ENCODE assay signal across 8 cellular contexts in the genomic region with DNA sequence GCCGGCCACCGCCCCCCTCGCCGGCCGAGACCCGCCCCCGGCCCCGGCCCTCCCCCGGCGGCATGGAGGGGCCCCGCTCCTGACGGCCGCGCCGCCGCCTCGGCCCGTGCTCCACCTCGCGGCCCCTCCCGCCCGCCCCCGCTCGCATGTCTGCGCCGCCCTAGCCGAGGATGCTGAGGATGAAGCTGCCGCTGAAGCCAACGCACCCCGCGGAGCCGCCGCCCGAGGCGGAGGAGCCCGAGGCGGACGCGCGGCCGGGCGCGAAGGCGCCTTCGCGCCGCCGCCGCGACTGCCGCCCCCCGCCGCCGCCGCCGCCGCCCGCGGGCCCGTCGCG. TPM values are rescaled to one million over a fixed set of nuclear protein-coding genes. Genes with fewer than 3 reads are reported as not detected.
DNase-seq lines count a peak whose midpoint lies in the region; ATAC-seq, FAIRE-seq and TF ChIP-seq lines count a peak whose summit lies in the region.

No MANE protein-coding gene starts in this region.

- H3K4me1 ChIP-seq in liver (ENCODE audit: control insufficient read depth in 4 of 4, insufficient read depth in 4 of 4, low read length in 3 of 4) = peaks cover 2 to 44% (median 18%) of the 10 kb centered on the region in 4 donors
- H3K4me1 ChIP-seq in tibial artery = peaks cover 0 to 27% (median 10%) of the 10 kb centered on the region in 4 donors

- FAIRE-seq in RCC 7860 (lab: Jason Lieb, UNC) = no peak

- TF ChIP-seq RAD21 in liver (IDR thresholded peaks at IDR 0.05) = no peak

- H3K4me3 ChIP-seq in liver (ENCODE audit: low read depth in 1 of 3, low read length in 3 of 3) = peak overlapping the region in 1 of 3 donors; percentile 95
- H3K4me3 ChIP-seq in tibial artery = peak overlapping the region; percentile 98

- ATAC-seq in HG03378 (IDR thresholded peaks at IDR 0.05; ENCODE audit: unreplicated experiment) (no peak), HG03095 (IDR thresholded peaks at IDR 0.05; ENCODE audit: unreplicated experiment) (no peak)

- H3K27me3 ChIP-seq in liver (ENCODE audit: control insufficient read depth in 4 of 4, insufficient read depth in 4 of 4, low read length in 3 of 4) (no peaks in the 10 kb centered on the region), tibial artery (no peaks in the 10 kb centered on the region)

- no peaks in the 10 kb centered on the region for H3K36me3 ChIP-seq in liver (ENCODE audit: control insufficient read depth in 4 of 4, insufficient read depth in 3 of 4, low read depth in 1 of 4, low read length in 3 of 4)
- H3K36me3 ChIP-seq in tibial artery = no peaks in the 10 kb centered on the region

- intact Hi-C loops in tibial artery (cut with DNase I; ENCODE audit: low total_unique reads) = loop anchor here (2.0 to 10.0 kb wide), 4 partner anchors 86 to 902 kb away; partner anchors contain the start of genes PIGN, RELCH and VPS4B

- DNase-seq in NCI-H2029 (lab: John Stamatoyannopoulos, UW) = peak; percentile 38
- DNase-seq in NCI-H2029 treated with DMSO at 0.1 percent for 48 hours (lab: John Stamatoyannopoulos, UW) = no peak
- DNase-seq in tibial artery = no peak
- no peak for DNase-seq in RCC 7860 (ENCODE audit: low spot score)

- WGBS in adipose tissue, 3 donors = 0 to 1% (median 0%) methylated on average over 39 to 54 of the region's 62 CpGs
- WGBS in liver = under 1% methylated on average over 62 of the region's 62 CpGs

- TF ChIP-seq CTCF in liver (IDR thresholded peaks at IDR 0.05; ENCODE audit: low read depth, low read length, missing input control) (no peak), tibial artery (IDR thresholded peaks at IDR 0.05) (no peak)

- peak overlapping the region; percentile 97 for H3K27ac ChIP-seq in adipose tissue (ENCODE audit: low read depth, low read length)
- peak overlapping the region; percentile 97 to 99 for H3K27ac ChIP-seq in liver (ENCODE audit: low read depth in 1 of 2, low read length in 2 of 2)
- peak overlapping the region; percentile 99 to 100 for H3K27ac ChIP-seq in tibial artery

- H3K9me3 ChIP-seq in liver (ENCODE audit: control insufficient read depth in 4 of 4, low read length in 3 of 4) (no peaks in the 10 kb centered on the region), tibial artery (no peaks in the 10 kb centered on the region)

- no peak overlapping the region for H3K9ac ChIP-seq in liver (ENCODE audit: low read depth in 1 of 2, low read length in 2 of 2)

TF ChIP-seq in liver, 16 proteins besides CTCF, POLR2A, EP300 and RAD21:
- no peak for TF ChIP-seq FOXA2 (IDR thresholded peaks at IDR 0.05)
- TF ChIP-seq GABPA (IDR thresholded peaks at IDR 0.05 in 1 of 2, conservative IDR thresholded peaks at IDR 0.05 in 1 of 2) = no peak
- no peak for TF ChIP-seq SP1 (IDR thresholded peaks at IDR 0.05)
- no peak for TF ChIP-seq YY1 (IDR thresholded peaks at IDR 0.05)
- no peak for TF ChIP-seq FOXA1 (IDR thresholded peaks at IDR 0.05)
- TF ChIP-seq RXRA (IDR thresholded peaks at IDR 0.05) = no peak
- TF ChIP-seq HNF4A (conservative IDR thresholded peaks at IDR 0.05) = no peak
- TF ChIP-seq HNF4G (IDR thresholded peaks at IDR 0.05) = no peak
- no peak for TF ChIP-seq TAF1 (conservative IDR thresholded peaks at IDR 0.05)
- no peak for TF ChIP-seq ZBTB33 (IDR thresholded peaks at IDR 0.05)
- TF ChIP-seq NR2F2 (IDR thresholded peaks at IDR 0.05) = no peak
- TF ChIP-seq, protein P1, sequence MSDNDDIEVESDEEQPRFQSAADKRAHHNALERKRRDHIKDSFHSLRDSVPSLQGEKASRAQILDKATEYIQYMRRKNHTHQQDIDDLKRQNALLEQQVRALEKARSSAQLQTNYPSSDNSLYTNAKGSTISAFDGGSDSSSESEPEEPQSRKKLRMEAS (IDR thresholded peaks at IDR 0.05) = no peak
- no peak for TF ChIP-seq EGR1 (IDR thresholded peaks at IDR 0.05; ENCODE audit: low read depth in 2 of 2)
- TF ChIP-seq REST (IDR thresholded peaks at IDR 0.05) = no peak
- TF ChIP-seq JUND (IDR thresholded peaks at IDR 0.05) = no peak
- TF ChIP-seq, protein P2, sequence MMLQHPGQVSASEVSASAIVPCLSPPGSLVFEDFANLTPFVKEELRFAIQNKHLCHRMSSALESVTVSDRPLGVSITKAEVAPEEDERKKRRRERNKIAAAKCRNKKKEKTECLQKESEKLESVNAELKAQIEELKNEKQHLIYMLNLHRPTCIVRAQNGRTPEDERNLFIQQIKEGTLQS (IDR thresholded peaks at IDR 0.05) = no peak

RNA-seq across cellular contexts. Expression of gene ZCCHC2, which starts 0.4 kb away (rescaled TPM):
- polyA plus RNA-seq in adipose tissue (1 to 10 TPM; 4.1 to 9.5 (median 5.1) TPM), liver (1 to 10 TPM; 7.1 to 9.8 TPM)
- 10 to 100 TPM; 11.9 to 25.4 TPM for total RNA-seq in liver
